ENCODE assay signal across 21 cellular contexts in genomic region chr1:5369223-5369622, GRCh38.
"Had no signal": no experiment of that assay in that cellular context is flagged by ENCODE, and none has a peak within 500 bp of the region (broad histone marks: within the 10 kb centered on the region; RNA-seq: fewer than 3 reads in every experiment).

No MANE protein-coding gene starts in this region.

- H3K27me3 ChIP-seq: body of pancreas, hepatocyte, right lobe of liver, uterus had no signal

- H3K36me3 ChIP-seq: esophagus squamous epithelium, gastrocnemius medialis, right lobe of liver, thoracic aorta, uterus had no signal

- DNase-seq: activated B cell treated with CpG ODN at 0.5 μM for 24 hours; activated CD4-positive, alpha-beta T cell treated with anti-CD3 and anti-CD28 coated beads, Interleukin-2, amount 50 U/mL, for 1 hour; activated CD8-positive, alpha-beta memory T cell treated with anti-CD3 and anti-CD28 coated beads for 24 hours; activated effector memory CD4-positive, alpha-beta T cell treated with Interleukin-2 at 50 U/mL for 16 hours; activated naive CD4-positive, alpha-beta T cell treated with Interleukin-2 at 50 U/mL for 16 hours; aorta; body of pancreas; cortex of kidney; esophagus squamous epithelium; gastrocnemius medialis; islet precursor cell; left cardiac atrium; mammary epithelial cell; right lobe of liver; stimulated activated CD4-positive, alpha-beta T cell treated with anti-CD3 and anti-CD28 coated beads, Interleukin-12 subunit alpha, Interleukin-12 subunit beta, amount 100 ng/mL, for 4 hours; stimulated activated CD4-positive, alpha-beta T cell treated with anti-CD3 and anti-CD28 coated beads, Interleukin-4, amount 100 ng/mL, for 1 hour; uterus had no signal

- H2AFZ ChIP-seq: hepatocyte had no signal

- H3K4me3 ChIP-seq: body of pancreas, esophagus squamous epithelium, gastrocnemius medialis, hepatocyte, right lobe of liver, skin epidermis, thoracic aorta, uterus had no signal

- H3K4me2 ChIP-seq: hepatocyte had no signal

- FAIRE-seq: endothelial cell of umbilical vein had no signal

- H3K79me2 ChIP-seq: hepatocyte had no signal

- H3K4me1 ChIP-seq: body of pancreas, gastrocnemius medialis, right lobe of liver, uterus had no signal

- H3K9me3 ChIP-seq: body of pancreas, gastrocnemius medialis, right lobe of liver, thoracic aorta, uterus had no signal

- H3K27ac ChIP-seq: body of pancreas, esophagus squamous epithelium, gastrocnemius medialis, hepatocyte, right lobe of liver, thoracic aorta, uterus had no signal

- ATAC-seq: body of pancreas, gastrocnemius medialis, left cardiac atrium, right lobe of liver had no signal
